22 cellular contexts compared by ENCODE assay signal in the genomic region with DNA sequence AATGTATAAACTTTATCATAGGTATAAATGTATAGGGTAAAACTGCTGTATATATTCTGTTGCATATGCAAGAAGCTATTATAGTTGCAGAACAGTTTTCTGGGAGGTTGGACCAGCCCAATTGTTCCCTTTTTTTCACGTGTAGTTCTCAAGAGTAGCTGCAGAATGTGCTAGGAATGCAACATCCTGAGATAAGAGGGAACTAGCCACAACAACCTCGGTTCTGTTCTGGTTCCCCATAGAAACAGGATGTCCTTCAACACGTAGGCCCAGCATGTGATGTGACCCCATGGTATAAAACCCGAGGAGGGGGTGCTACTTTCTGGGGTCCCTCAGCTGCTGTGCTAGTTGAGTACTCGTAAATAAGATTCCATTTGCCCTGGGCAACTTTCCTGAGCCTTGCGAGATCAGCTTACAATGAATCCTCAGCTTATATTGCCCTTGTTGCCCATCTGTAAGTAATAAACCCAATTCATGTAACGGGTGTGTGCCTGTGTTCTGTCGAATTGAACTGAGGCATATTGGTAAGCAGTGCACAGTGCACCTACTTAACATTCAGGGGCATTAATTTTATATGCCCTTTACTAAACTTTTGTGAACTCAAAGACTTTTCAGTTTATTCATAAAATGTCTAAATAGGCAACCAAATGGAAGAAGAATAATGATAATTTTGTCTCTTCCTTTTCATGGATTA. TPM values are rescaled to one million over a fixed set of nuclear protein-coding genes. Genes with fewer than 3 reads are reported as not detected.
A peak's percentile ranks its signal among the peaks of the same experiment; 100 is the strongest.
DNase-seq lines count a peak whose midpoint lies in the region; ATAC-seq and FAIRE-seq lines count a peak whose summit lies in the region.
"Had no signal": no experiment of that assay in that cellular context is flagged by ENCODE, and none has a peak within 500 bp of the region (broad histone marks: within the 10 kb centered on the region; RNA-seq: fewer than 3 reads in every experiment).

No MANE protein-coding gene starts in this region.

- peak; percentile 77 for FAIRE-seq in HTR-8/SVneo (lab: Jason Lieb, UNC)
- FAIRE-seq: endometrium had no signal

- ATAC-seq in left lobe of liver, result peak; percentile 53
- ATAC-seq in HG03460 (IDR thresholded peaks at IDR 0.05; ENCODE audit: unreplicated experiment), result no peak
- ATAC-seq in HG03378 (IDR thresholded peaks at IDR 0.05; ENCODE audit: unreplicated experiment), result no peak
- ATAC-seq: stimulated activated effector memory CD8-positive, alpha-beta T cell treated with anti-CD3 and anti-CD28 coated beads, Interleukin-12 subunit alpha, Interleukin-12 subunit beta, amount 100 ng/mL, for 72 hours had no signal

- DNase-seq in AML-193 (lab: John Stamatoyannopoulos, UW) (peak; percentile 26 to 36), HTR-8/SVneo (ENCODE audit: insufficient read length, low spot score) (no peak), UCSD-AML1 (lab: John Stamatoyannopoulos, UW; ENCODE audit: unreplicated experiment) (peak; percentile 38), left lobe of liver (ENCODE audit: low spot score) (no peak), kidney tubule cell (ENCODE audit: low spot score) (no peak)
- DNase-seq in stimulated activated CD4-positive, alpha-beta T cell treated with anti-CD3 and anti-CD28 coated beads, Interleukin-4, amount 100 ng/mL, for 1 hour, result no peak
- DNase-seq: activated CD4-positive, alpha-beta T cell treated with anti-CD3 and anti-CD28 coated beads, Interleukin-2, amount 50 U/mL, for 4 hours; activated CD8-positive, alpha-beta memory T cell treated with anti-CD3 and anti-CD28 coated beads, Interleukin-2, amount 50 U/mL, for 48 hours; activated effector memory CD4-positive, alpha-beta T cell treated with Interleukin-2 at 50 U/mL for 16 hours; CD4-positive, alpha-beta T cell; cortex of kidney; DMS153; GF-D8; heart right ventricle; naive B cell; NCI-H187 treated with DMSO at 0.1 percent for 48 hours; NCI-H345; WERI-Rb-1 had no signal

RNA-seq across cellular contexts. Expression of a gene that starts 23.0 kb away (rescaled TPM):
- total RNA-seq in left lobe of liver, result 6.2 TPM

RNA-seq across cellular contexts. Expression of a gene that starts 34.8 kb away (rescaled TPM):
- total RNA-seq in left lobe of liver, result 1.2 TPM

Comparison
In these comparisons a context has a peak if more than half of its experiments do, and no peak if none do; other contexts are left out.
1. DNase-seq: peak in AML-193 (2 of 2) and UCSD-AML1 (single experiment); none in HTR-8/SVneo (single experiment), left lobe of liver (single experiment), kidney tubule cell (single experiment) and stimulated activated CD4-positive, alpha-beta T cell treated with anti-CD3 and anti-CD28 coated beads, Interleukin-4, amount 100 ng/mL, for 1 hour (single experiment).